24 cellular contexts compared by ENCODE assay signal in the genomic region with DNA sequence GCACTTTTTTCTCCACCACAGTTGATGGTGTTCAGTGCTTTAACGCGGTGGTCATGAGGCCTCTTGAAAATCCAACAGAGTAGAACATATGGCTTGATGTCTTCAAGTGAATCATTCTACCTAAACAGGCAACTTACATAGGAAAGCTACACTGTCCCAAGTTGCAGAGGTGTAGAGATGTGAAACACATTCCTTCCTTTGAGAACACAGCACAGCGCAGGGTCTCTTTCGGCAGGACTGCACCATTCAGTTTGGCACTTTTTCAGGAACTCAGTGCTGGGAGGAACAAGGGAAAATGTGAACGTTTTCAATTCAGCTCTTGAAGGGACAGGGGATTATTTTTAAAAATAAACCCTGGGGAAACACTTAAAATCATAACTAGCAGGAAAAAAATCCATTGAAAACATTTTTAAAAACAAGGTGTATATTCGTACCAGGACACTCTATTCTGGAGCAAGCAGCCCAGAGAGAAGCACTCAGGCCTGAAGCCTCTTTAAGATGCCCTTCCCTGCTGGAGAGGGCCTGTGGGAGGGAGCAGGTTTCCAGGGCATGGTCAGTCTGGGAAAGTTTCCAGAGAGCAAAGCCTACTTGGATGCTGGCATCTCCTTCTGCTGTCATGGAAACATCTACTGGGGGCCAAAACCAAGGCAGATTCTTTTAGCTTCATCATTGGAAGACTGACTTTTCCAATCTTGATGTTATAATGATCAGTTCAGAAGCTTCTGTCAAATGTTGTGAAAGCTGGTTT.
DNase-seq lines count a peak whose midpoint lies in the region; ATAC-seq and TF ChIP-seq lines count a peak whose summit lies in the region.
"Had no signal": no experiment of that assay in that cellular context is flagged by ENCODE, and none has a peak within 500 bp of the region (broad histone marks: within the 10 kb centered on the region; RNA-seq: fewer than 3 reads in every experiment).

No MANE protein-coding gene starts in this region.

- H3K4me3 ChIP-seq in left lung, result no peak overlapping the region
- no peak overlapping the region for H3K4me3 ChIP-seq in Caco-2 (ENCODE audit: low read depth, low read length)
- H3K4me3 ChIP-seq: A549, heart left ventricle, lung, testis had no signal

- H3K27ac ChIP-seq in left lung, result no peak overlapping the region
- H3K27ac ChIP-seq: A549, heart left ventricle, parathyroid adenoma, testis had no signal

- peaks cover 14% of the 10 kb centered on the region for H3K27me3 Mint-ChIP-seq in Caco-2 (ENCODE audit: insufficient read depth, unreplicated experiment)

- H3K4me1 Mint-ChIP-seq in Caco-2 (ENCODE audit: low read depth, unreplicated experiment), result no peaks in the 10 kb centered on the region
- H3K4me1 Mint-ChIP-seq: activated naive CD8-positive, alpha-beta T cell treated with anti-CD3 and anti-CD28 coated beads, Interleukin-2, amount 50 U/mL, for 24 hours; IgD-negative memory B cell had no signal

- no TSS peak for BruUV-seq in Caco-2 (replicated peaks; lab: Mats Ljungman, UMichigan)

- POLR2A ChIA-PET in Caco-2 (lab: Charles Lee), result no interaction called here

- no peaks in the 10 kb centered on the region for H3K9me3 ChIP-seq in left lung
- H3K9me3 ChIP-seq in Caco-2, result no peaks in the 10 kb centered on the region
- H3K9me3 ChIP-seq: A549, heart left ventricle, testis had no signal

- no peaks in the 10 kb centered on the region for H3K36me3 Mint-ChIP-seq in Caco-2 (ENCODE audit: insufficient read depth, unreplicated experiment)
- H3K36me3 Mint-ChIP-seq: IgD-negative memory B cell had no signal

- intact Hi-C loops in Right ventricle myocardium inferior (cut with DNase I), result no loop called here
- intact Hi-C loops in left ventricle myocardium superior (cut with micrococcal nuclease), result no loop called here
- intact Hi-C loops in left lung (cut with DNase I), result no loop called here
- intact Hi-C loops in Caco-2 (cut with micrococcal nuclease; ENCODE audit: unreplicated experiment), result no loop called here

- H3K27me3 ChIP-seq in left lung (no peaks in the 10 kb centered on the region), Caco-2 (replicated peaks; ENCODE audit: control insufficient read depth, insufficient read depth, low read length) (no peaks in the 10 kb centered on the region)
- H3K27me3 ChIP-seq: heart left ventricle, testis had no signal

- TF ChIP-seq CTCF in left lung (IDR thresholded peaks at IDR 0.05), result no peak
- no peak for TF ChIP-seq CTCF in Caco-2 (IDR thresholded peaks at IDR 0.05; ENCODE audit: insufficient read depth in 1 of 2, low read depth in 1 of 2, low read length in 1 of 2, severe bottlenecking in 1 of 2, unreplicated experiment in 1 of 2)

- no peaks in the 10 kb centered on the region for H3K4me1 ChIP-seq in left lung
- no peaks in the 10 kb centered on the region for H3K4me1 ChIP-seq in Caco-2
- H3K4me1 ChIP-seq: A549, parathyroid adenoma, testis had no signal

- H3K27ac Mint-ChIP-seq in Caco-2 (ENCODE audit: unreplicated experiment), result no peak overlapping the region
- H3K27ac Mint-ChIP-seq: activated naive CD8-positive, alpha-beta T cell treated with anti-CD3 and anti-CD28 coated beads, Interleukin-2, amount 50 U/mL, for 24 hours; HFFc6; IgD-negative memory B cell had no signal

- ATAC-seq in Right ventricle myocardium inferior, result peak; percentile 31
- ATAC-seq in left ventricle myocardium superior, result no peak
- peak; percentile 50 for ATAC-seq in left lung
- no peak for ATAC-seq in HG03565 (IDR thresholded peaks at IDR 0.05; ENCODE audit: unreplicated experiment)
- ATAC-seq: A549; activated naive CD8-positive, alpha-beta T cell treated with anti-CD3 and anti-CD28 coated beads, Interleukin-2, amount 50 U/mL, for 24 hours; heart left ventricle; Panc1 had no signal

- H3K36me3 ChIP-seq in left lung (no peaks in the 10 kb centered on the region), Caco-2 (ENCODE audit: control insufficient read depth, insufficient read depth, low read length) (no peaks in the 10 kb centered on the region)
- H3K36me3 ChIP-seq: heart left ventricle had no signal

- CTCF ChIA-PET in Caco-2 (lab: Charles Lee), result interaction anchor here (0.6 kb wide), 1 partner anchor 109 kb away, joined by 4 read pairs; no protein-coding TSS in a partner anchor

- DNase-seq in Right ventricle myocardium inferior (ENCODE audit: missing footprints), result no peak
- DNase-seq in left ventricle myocardium superior, result no peak
- DNase-seq in cerebellum (ENCODE audit: low spot score), result peak; percentile 85
- DNase-seq in left lung, result no peak
- peak; percentile 46 for DNase-seq in superior temporal gyrus (ENCODE audit: extremely low spot score)
- DNase-seq in Caco-2, result no peak
- no peak for DNase-seq in NOMO-1 (lab: John Stamatoyannopoulos, UW; ENCODE audit: unreplicated experiment in 2 of 2)
- DNase-seq: activated CD4-positive, alpha-beta T cell treated with anti-CD3 and anti-CD28 coated beads, Interleukin-2, amount 50 U/mL, for 1 hour; activated CD8-positive, alpha-beta memory T cell treated with anti-CD3 and anti-CD28 coated beads, Interleukin-2, amount 50 U/mL, for 48 hours; activated naive CD8-positive, alpha-beta T cell treated with anti-CD3 and anti-CD28 coated beads, Interleukin-2, amount 50 U/mL, for 24 hours; Calu3; central memory CD4-positive, alpha-beta T cell; heart left ventricle; HFFc6; MM.1S; NCI-H1694 treated with DMSO at 0.1 percent for 48 hours; T-helper 2 cell; testis had no signal

- no peaks in the 10 kb centered on the region for H3K9me3 Mint-ChIP-seq in Caco-2 (ENCODE audit: unreplicated experiment)
- H3K9me3 Mint-ChIP-seq: activated naive CD8-positive, alpha-beta T cell treated with anti-CD3 and anti-CD28 coated beads, Interleukin-2, amount 50 U/mL, for 24 hours; IgD-negative memory B cell had no signal

- no peak overlapping the region for H3K4me3 Mint-ChIP-seq in Caco-2 (ENCODE audit: unreplicated experiment)
- H3K4me3 Mint-ChIP-seq: activated naive CD8-positive, alpha-beta T cell treated with anti-CD3 and anti-CD28 coated beads, Interleukin-2, amount 50 U/mL, for 24 hours; HFFc6; IgD-negative memory B cell had no signal

Comparison
In these comparisons a context has a peak if more than half of its experiments do, and no peak if none do; other contexts are left out.
1. ATAC-seq: peak in Right ventricle myocardium inferior (single experiment) and left lung (single experiment); none in left ventricle myocardium superior (single experiment) and HG03565 (single experiment).
2. DNase-seq: peak in cerebellum (single experiment) and superior temporal gyrus (single experiment); none in Right ventricle myocardium inferior (single experiment), left ventricle myocardium superior (single experiment), left lung (0 of 2), Caco-2 (0 of 2) and NOMO-1 (0 of 2).